8 cellular contexts compared by ENCODE assay signal in the genomic region with DNA sequence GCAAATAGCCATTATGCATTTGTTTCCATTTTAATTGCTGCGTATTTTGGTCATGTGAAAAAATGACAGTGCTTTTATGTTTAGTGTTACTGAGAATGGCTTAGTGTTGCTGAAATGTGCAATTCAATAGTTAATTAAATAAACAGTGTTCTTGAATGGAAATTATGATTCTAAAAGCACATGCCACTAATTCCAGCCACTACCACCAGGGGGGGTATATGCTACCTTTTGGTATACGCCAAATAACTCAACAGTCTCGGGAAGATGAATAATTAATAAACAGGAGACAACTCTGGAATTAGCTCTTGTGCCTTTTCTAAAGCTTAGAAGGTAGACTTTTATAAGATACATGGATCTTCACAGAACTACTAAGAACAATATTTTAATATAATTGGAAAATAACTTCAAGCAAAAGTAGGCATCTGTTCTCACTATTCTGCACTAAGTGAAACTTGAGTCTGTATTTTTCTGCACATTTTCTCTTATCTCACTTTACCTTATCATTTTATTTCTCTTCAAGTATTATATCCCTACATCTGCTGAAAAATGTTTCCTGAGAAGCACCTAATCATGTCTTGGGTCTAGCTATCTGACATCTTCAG.
DNase-seq lines count a peak whose midpoint lies in the region; ATAC-seq, FAIRE-seq and TF ChIP-seq lines count a peak whose summit lies in the region.

No MANE protein-coding gene starts in this region.

- no peak overlapping the region for H2AFZ ChIP-seq in astrocyte (ENCODE audit: low read depth, low read length)

- H3K9me3 Mint-ChIP-seq in astrocyte (ENCODE audit: unreplicated experiment) = peaks cover 2% of the 10 kb centered on the region
- peaks cover 5 to 8% of the 10 kb centered on the region in 2 donors for H3K9me3 Mint-ChIP-seq in stimulated activated naive CD8-positive, alpha-beta T cell treated with anti-CD3 and anti-CD28 coated beads, Interleukin-15, amount 100 ng/mL, for 72 hours

- no peak for FAIRE-seq in astrocyte (lab: Jason Lieb, UNC)

- H3K9ac ChIP-seq in astrocyte (ENCODE audit: low read length) = no peak overlapping the region

- H3K27ac Mint-ChIP-seq in astrocyte (ENCODE audit: unreplicated experiment) = no peak overlapping the region
- no peak overlapping the region for H3K27ac Mint-ChIP-seq in stimulated activated naive CD8-positive, alpha-beta T cell treated with anti-CD3 and anti-CD28 coated beads, Interleukin-15, amount 100 ng/mL, for 72 hours

- H3K4me2 ChIP-seq in astrocyte (ENCODE audit: low read length) = no peak overlapping the region

- no peaks in the 10 kb centered on the region for H3K27me3 Mint-ChIP-seq in astrocyte (ENCODE audit: low read depth, unreplicated experiment)
- H3K27me3 Mint-ChIP-seq in stimulated activated naive CD8-positive, alpha-beta T cell treated with anti-CD3 and anti-CD28 coated beads, Interleukin-15, amount 100 ng/mL, for 72 hours = peaks cover 14% of the 10 kb centered on the region

- no peaks in the 10 kb centered on the region for H3K4me1 ChIP-seq in astrocyte (ENCODE audit: insufficient read depth, low read length)

- no peaks in the 10 kb centered on the region for H3K4me1 Mint-ChIP-seq in astrocyte (ENCODE audit: low read depth, unreplicated experiment)
- no peaks in the 10 kb centered on the region for H3K4me1 Mint-ChIP-seq in stimulated activated naive CD8-positive, alpha-beta T cell treated with anti-CD3 and anti-CD28 coated beads, Interleukin-15, amount 100 ng/mL, for 72 hours

- no peaks in the 10 kb centered on the region for H3K36me3 Mint-ChIP-seq in astrocyte (ENCODE audit: low read depth, unreplicated experiment)

- H3K4me3 ChIP-seq in HFF-Myc (replicated peaks; ENCODE audit: low read depth, low read length) (no peak overlapping the region), astrocyte (ENCODE audit: insufficient read depth, low read depth, low read length) (no peak overlapping the region)

- ATAC-seq in stimulated activated naive CD8-positive, alpha-beta T cell treated with anti-CD3 and anti-CD28 coated beads, Interleukin-15, amount 100 ng/mL, for 72 hours = no peak

- no peaks in the 10 kb centered on the region for H4K20me1 ChIP-seq in astrocyte (ENCODE audit: insufficient read depth, low read length)

- no peak overlapping the region for H3K4me3 Mint-ChIP-seq in astrocyte (ENCODE audit: unreplicated experiment)
- H3K4me3 Mint-ChIP-seq in stimulated activated naive CD8-positive, alpha-beta T cell treated with anti-CD3 and anti-CD28 coated beads, Interleukin-15, amount 100 ng/mL, for 72 hours = no peak overlapping the region

- no peak overlapping the region for H3K27ac ChIP-seq in 22Rv1
- no peak overlapping the region for H3K27ac ChIP-seq in astrocyte (ENCODE audit: low read depth, low read length)

- no peaks in the 10 kb centered on the region for H3K79me2 ChIP-seq in astrocyte (ENCODE audit: insufficient read depth, low read length)

- TF ChIP-seq CTCF in 22Rv1 (IDR thresholded peaks at IDR 0.05) = peak; percentile 84
- TF ChIP-seq CTCF in HFF-Myc (IDR thresholded peaks at IDR 0.05; ENCODE audit: low read depth, low read length, missing control alignments) = peak; percentile 80
- TF ChIP-seq CTCF in astrocyte (IDR thresholded peaks at IDR 0.05; ENCODE audit: insufficient read depth, low read depth, low read length) = peak; percentile 68

- H3K36me3 ChIP-seq in astrocyte (ENCODE audit: insufficient read depth, low read length) = no peaks in the 10 kb centered on the region

- H3K9me3 ChIP-seq in astrocyte (ENCODE audit: insufficient read depth, low read depth, low read length) = no peaks in the 10 kb centered on the region

- no peaks in the 10 kb centered on the region for H3K27me3 ChIP-seq in astrocyte (ENCODE audit: insufficient read depth, low read length)

- DNase-seq in ELR (ENCODE audit: low read depth) = peak; percentile 75
- DNase-seq in HFF-Myc (ENCODE audit: extremely low read depth, low read depth) = peak; percentile 38
- DNase-seq in NCI-H69 (lab: John Stamatoyannopoulos, UW) = peak; percentile 34
- peak; percentile 2 for DNase-seq in astrocyte (ENCODE audit: low read depth)
- DNase-seq in left kidney (ENCODE audit: low read depth, low spot score) = peak; percentile 37
- DNase-seq in stimulated activated naive CD8-positive, alpha-beta T cell treated with anti-CD3 and anti-CD28 coated beads, Interleukin-15, amount 100 ng/mL, for 72 hours = peak; percentile 4 to 14
- no peak for DNase-seq in HPDE6-E6E7 (ENCODE audit: extremely low spot score)
